ENCODE assay signal across 34 cellular contexts in the genomic region with DNA sequence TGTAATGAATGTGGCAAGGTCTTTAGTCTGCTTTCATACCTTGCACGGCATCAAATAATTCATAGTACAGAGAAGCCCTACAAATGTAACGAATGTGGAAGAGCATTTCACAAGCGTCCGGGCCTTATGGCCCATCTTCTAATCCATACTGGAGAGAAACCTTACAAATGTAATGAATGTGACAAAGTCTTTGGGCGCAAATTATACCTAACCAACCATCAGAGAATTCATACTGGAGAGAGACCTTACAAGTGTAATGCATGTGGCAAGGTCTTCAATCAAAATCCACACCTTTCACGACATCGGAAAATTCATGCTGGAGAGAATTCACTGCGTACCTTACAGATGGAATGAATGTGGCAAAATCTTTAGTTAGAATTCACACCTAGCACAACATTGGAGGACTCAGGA. TPM values are rescaled to one million over a fixed set of nuclear protein-coding genes. Genes with fewer than 3 reads are reported as not detected.
"Had no signal": no experiment of that assay in that cellular context is flagged by ENCODE, and none has a peak within 500 bp of the region (broad histone marks: within the 10 kb centered on the region; RNA-seq: fewer than 3 reads in every experiment).

No MANE protein-coding gene starts in this region.

- H3K4me2 ChIP-seq: SK-N-SH had no signal

- H3K9ac ChIP-seq: SK-N-SH had no signal

- H3K4me3 Mint-ChIP-seq: activated CD4-positive, alpha-beta T cell treated with anti-CD3 and anti-CD28 coated beads for 36 hours; activated CD4-positive, alpha-beta T cell treated with anti-CD3 and anti-CD28 coated beads, Interleukin-2, amount 10 ng/mL, durations not matched to agents 7 days and 5 days; activated CD8-positive, alpha-beta T cell treated with anti-CD3 and anti-CD28 coated beads, Interleukin-2, amount 10 ng/mL, durations not matched to agents 7 days and 5 days; activated naive CD4-positive, alpha-beta T cell treated with anti-CD3 and anti-CD28 coated beads, Interleukin-2, amount 50 U/mL, for 24 hours; activated naive CD8-positive, alpha-beta T cell treated with anti-CD3 and anti-CD28 coated beads, Interleukin-2, amount 50 U/mL, for 24 hours; activated T-cell treated with anti-CD3 and anti-CD28 coated beads, Interleukin-2, amount 50 U/mL, for 24 hours; T-helper 1 cell treated with Interleukin-12 subunit alpha and Interleukin-12 subunit beta and Interleukin-4 antibody, amounts not matched to agents 30 μg/mL and 1 μg/mL, for 36 hours; T-helper 2 cell treated with Interferon-gamma antibody and Interleukin-4, amounts not matched to agents 5 μg/mL and 100 μg/mL, for 36 hours; WTC11 had no signal

- H3K27ac Mint-ChIP-seq: activated CD4-positive, alpha-beta T cell treated with anti-CD3 and anti-CD28 coated beads for 36 hours; activated CD4-positive, alpha-beta T cell treated with anti-CD3 and anti-CD28 coated beads, Interleukin-2, amount 10 ng/mL, durations not matched to agents 7 days and 5 days; activated CD8-positive, alpha-beta T cell treated with anti-CD3 and anti-CD28 coated beads, Interleukin-2, amount 10 ng/mL, durations not matched to agents 7 days and 5 days; activated naive CD4-positive, alpha-beta T cell treated with anti-CD3 and anti-CD28 coated beads, Interleukin-2, amount 50 U/mL, for 24 hours; activated naive CD8-positive, alpha-beta T cell treated with anti-CD3 and anti-CD28 coated beads, Interleukin-2, amount 50 U/mL, for 24 hours; activated T-cell treated with anti-CD3 and anti-CD28 coated beads, Interleukin-2, amount 50 U/mL, for 24 hours; activated T-helper 2 cell treated with anti-CD3 and anti-CD28 coated beads, Interferon-gamma antibody, Interleukin-2, Interleukin-4, amounts not matched to agents 10 μg/mL and 5 μg/mL and 100 μg/mL, durations not matched to agents 14 hours and 24 hours and 36 hours; T-helper 1 cell treated with Interleukin-12 subunit alpha and Interleukin-12 subunit beta and Interleukin-4 antibody, amounts not matched to agents 30 μg/mL and 1 μg/mL, for 36 hours; T-helper 2 cell treated with Interferon-gamma antibody and Interleukin-4, amounts not matched to agents 5 μg/mL and 100 μg/mL, for 36 hours; WTC11 had no signal

- H3K27me3 Mint-ChIP-seq: activated CD4-positive, alpha-beta T cell treated with anti-CD3 and anti-CD28 coated beads for 36 hours; activated CD4-positive, alpha-beta T cell treated with anti-CD3 and anti-CD28 coated beads, Interleukin-2, amount 10 ng/mL, durations not matched to agents 7 days and 5 days; activated naive CD4-positive, alpha-beta T cell treated with anti-CD3 and anti-CD28 coated beads, Interleukin-2, amount 50 U/mL, for 24 hours; activated naive CD8-positive, alpha-beta T cell treated with anti-CD3 and anti-CD28 coated beads, Interleukin-2, amount 50 U/mL, for 24 hours; activated T-cell treated with anti-CD3 and anti-CD28 coated beads, Interleukin-2, amount 50 U/mL, for 24 hours had no signal

- H3K27ac ChIP-seq: brain microvascular endothelial cell, Peyer's patch, SJSA1 had no signal

- H3K27me3 ChIP-seq: brain microvascular endothelial cell, Peyer's patch, SJSA1 had no signal

- H3K4me1 ChIP-seq: SJSA1 had no signal

- DNase-seq: activated CD4-positive, alpha-beta T cell treated with anti-CD3 and anti-CD28 coated beads for 36 hours; activated CD4-positive, alpha-beta T cell treated with anti-CD3 and anti-CD28 coated beads, Interleukin-2, amount 10 ng/mL, durations not matched to agents 7 days and 5 days; activated CD4-positive, alpha-beta T cell treated with anti-CD3 and anti-CD28 coated beads, Interleukin-2, amount 50 U/mL, for 48 hours; activated CD8-positive, alpha-beta T cell treated with anti-CD3 and anti-CD28 coated beads, Interleukin-2, amount 10 ng/mL, durations not matched to agents 7 days and 5 days; activated gamma-delta T cell; activated naive CD4-positive, alpha-beta T cell treated with Interleukin-2 at 50 U/mL for 16 hours; activated naive CD8-positive, alpha-beta T cell treated with anti-CD3 and anti-CD28 coated beads, Interleukin-2, amount 50 U/mL, for 24 hours; activated T-cell treated with anti-CD3 and anti-CD28 coated beads, Interleukin-2, amount 50 U/mL, for 24 hours; amniotic stem cell; aorta; brain microvascular endothelial cell; central memory CD4-positive, alpha-beta T cell; Karpas-422; NCI-H1105; NCI-H1417 treated with DMSO at 0.1 percent for 48 hours; NCI-H1930; NCI-H2081 treated with DMSO at 0.1 percent for 48 hours; NCI-H226; NCI-H446 treated with DMSO at 0.1 percent for 48 hours; NCI-H524; NCI-H69; PC-3; Peyer's patch; RPMI8226; SHP77 treated with DMSO at 0.1 percent for 48 hours; SK-N-SH had no signal

- H3K36me3 ChIP-seq: brain microvascular endothelial cell, SJSA1 had no signal

- ATAC-seq: activated CD4-positive, alpha-beta T cell treated with anti-CD3 and anti-CD28 coated beads for 36 hours; activated CD4-positive, CD25-positive, alpha-beta regulatory T cell treated with anti-CD3 and anti-CD28 coated beads, Interleukin-2, amount 50 U/mL, for 24 hours; activated CD8-positive, alpha-beta T cell treated with anti-CD3 and anti-CD28 coated beads, Interleukin-2, amount 10 ng/mL, durations not matched to agents 7 days and 5 days; activated naive CD8-positive, alpha-beta T cell treated with anti-CD3 and anti-CD28 coated beads, Interleukin-2, amount 50 U/mL, for 24 hours; PC-3; WTC11 had no signal

- H3K4me3 ChIP-seq: Peyer's patch, SJSA1 had no signal

RNA-seq across cellular contexts. Expression of a gene that starts 30.4 kb away (rescaled TPM):
- total RNA-seq: MCF 10A had no signal
